ENCODE assay signal across 28 cellular contexts in genomic region chr5:38032149-38032548, GRCh38.
"Had no signal": no experiment of that assay in that cellular context is flagged by ENCODE, and none has a peak within 500 bp of the region (broad histone marks: within the 10 kb centered on the region; RNA-seq: fewer than 3 reads in every experiment).

No MANE protein-coding gene starts in this region.

- H3K36me3 ChIP-seq: WERI-Rb-1 had no signal

- FAIRE-seq: colon, frontal cortex had no signal

- H3K4me3 ChIP-seq: body of pancreas had no signal

- H3K4me1 ChIP-seq: body of pancreas had no signal

- H3K9me3 ChIP-seq: body of pancreas had no signal

- DNase-seq: activated B cell treated with CpG ODN at 0.5 μM for 24 hours; activated CD4-positive, alpha-beta memory T cell treated with anti-CD3 and anti-CD28 coated beads for 36 hours; activated CD4-positive, alpha-beta T cell treated with anti-CD3 and anti-CD28 coated beads for 48 hours; activated CD8-positive, alpha-beta memory T cell treated with anti-CD3 and anti-CD28 coated beads, Interleukin-2, amount 10 ng/mL, durations not matched to agents 7 days and 5 days; activated CD8-positive, alpha-beta memory T cell treated with anti-CD3 and anti-CD28 coated beads, Interleukin-2, amount 50 U/mL, for 4 hours; activated CD8-positive, alpha-beta T cell treated with anti-CD3 and anti-CD28 coated beads, Interleukin-2, amount 10 ng/mL, durations not matched to agents 7 days and 5 days; activated effector memory CD4-positive, alpha-beta T cell treated with Interleukin-2 at 50 U/mL for 16 hours; activated gamma-delta T cell treated with Interleukin-2 at 50 U/mL for 16 hours; activated naive CD4-positive, alpha-beta T cell treated with anti-CD3 and anti-CD28 coated beads, Interleukin-2, amount 50 U/mL, for 16 hours; activated naive CD4-positive, alpha-beta T cell treated with Interleukin-2 at 50 U/mL for 16 hours; activated T-cell treated with anti-CD3 and anti-CD28 coated beads, Interleukin-2, amount 50 U/mL, for 24 hours; amygdala; aorta; body of pancreas; cortex of kidney; dermis blood vessel endothelial cell; effector CD4-positive, alpha-beta T cell; effector memory CD8-positive, alpha-beta T cell; head of caudate nucleus; T-helper 1 cell; T-helper 17 cell; T1000; WERI-Rb-1 had no signal

- H3K27ac ChIP-seq: body of pancreas, epithelial cell of prostate, WERI-Rb-1 had no signal

- H3K27me3 ChIP-seq: body of pancreas had no signal

- ATAC-seq: activated CD4-positive, CD25-positive, alpha-beta regulatory T cell treated with anti-CD3 and anti-CD28 coated beads, Interleukin-2, amount 50 U/mL, for 24 hours; activated CD8-positive, alpha-beta memory T cell treated with anti-CD3 and anti-CD28 coated beads, Interleukin-2, amount 10 ng/mL, durations not matched to agents 7 days and 5 days; activated CD8-positive, alpha-beta T cell treated with anti-CD3 and anti-CD28 coated beads, Interleukin-2, amount 10 ng/mL, durations not matched to agents 7 days and 5 days; activated T-helper 17 cell treated with anti-CD3 and anti-CD28 coated beads, Interleukin-2, amount 50 U/mL, for 72 hours; body of pancreas; effector memory CD8-positive, alpha-beta T cell; T-helper 17 cell had no signal
